1 cellular context compared by ENCODE assay signal in genomic region chr5:69369369-69370121, GRCh38.
TF ChIP-seq lines count a peak whose summit lies in the region.

AK6 (minus strand) TSS chr5:69369520; CDS start chr5:69369490, 30 bp downstream.
RAD17 (plus strand) TSS chr5:69369818; CDS start chr5:69372209, 2,391 bp downstream.
TAF9 (minus strand) TSS chr5:69369520; CDS start chr5:69365737, 3,783 bp downstream.

TF ChIP-seq in HEK293, 187 proteins besides CTCF, POLR2A, EP300 and RAD21 (continued from another document):
- no peak; the same call in 1 of the 2 replicates for TF ChIP-seq ZNF777 (tag by site-specific recombination; IDR thresholded peaks at IDR 0.05; ENCODE audit: borderline replicate concordance)
- TF ChIP-seq REPIN1 (tag by site-specific recombination; IDR thresholded peaks at IDR 0.05; ENCODE audit: low read depth) = 0 out of 2 replicates have a peak, but pooled peaks have one; percentile 13
- no peak for TF ChIP-seq ZNF404 (tag by site-specific recombination; IDR thresholded peaks at IDR 0.05)
- peak; percentile 99 for TF ChIP-seq ZEB2 (tag by site-specific recombination; IDR thresholded peaks at IDR 0.05)
- no peak for TF ChIP-seq ZNF239 (tag by site-specific recombination; IDR thresholded peaks at IDR 0.05)
- 0 out of 2 replicates have a peak, but pooled peaks have one; percentile 43 for TF ChIP-seq ZNF623 (tag by site-specific recombination; IDR thresholded peaks at IDR 0.05)
- TF ChIP-seq ZNF157 (tag by site-specific recombination; IDR thresholded peaks at IDR 0.05) = no peak
- TF ChIP-seq ZFP37 (tag by site-specific recombination; IDR thresholded peaks at IDR 0.05) = no peak
- TF ChIP-seq SP2 (tag by site-specific recombination; IDR thresholded peaks at IDR 0.05) = peak; percentile 90
- TF ChIP-seq ZNF37A (tag by site-specific recombination; IDR thresholded peaks at IDR 0.05) = no peak
- TF ChIP-seq, protein P1, sequence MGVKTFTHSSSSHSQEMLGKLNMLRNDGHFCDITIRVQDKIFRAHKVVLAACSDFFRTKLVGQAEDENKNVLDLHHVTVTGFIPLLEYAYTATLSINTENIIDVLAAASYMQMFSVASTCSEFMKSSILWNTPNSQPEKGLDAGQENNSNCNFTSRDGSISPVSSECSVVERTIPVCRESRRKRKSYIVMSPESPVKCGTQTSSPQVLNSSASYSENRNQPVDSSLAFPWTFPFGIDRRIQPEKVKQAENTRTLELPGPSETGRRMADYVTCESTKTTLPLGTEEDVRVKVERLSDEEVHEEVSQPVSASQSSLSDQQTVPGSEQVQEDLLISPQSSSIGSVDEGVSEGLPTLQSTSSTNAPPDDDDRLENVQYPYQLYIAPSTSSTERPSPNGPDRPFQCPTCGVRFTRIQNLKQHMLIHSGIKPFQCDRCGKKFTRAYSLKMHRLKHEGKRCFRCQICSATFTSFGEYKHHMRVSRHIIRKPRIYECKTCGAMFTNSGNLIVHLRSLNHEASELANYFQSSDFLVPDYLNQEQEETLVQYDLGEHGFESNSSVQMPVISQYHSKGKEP (tag by site-specific recombination; IDR thresholded peaks at IDR 0.05) = no peak; the same call in 1 of the 2 replicates
- TF ChIP-seq ZNF791 (tag by site-specific recombination; IDR thresholded peaks at IDR 0.05) = no peak
- TF ChIP-seq ZNF433 (tag by site-specific recombination; IDR thresholded peaks at IDR 0.05; ENCODE audit: low read depth) = no peak
- TF ChIP-seq ZNF366 (tag by site-specific recombination; conservative IDR thresholded peaks at IDR 0.05) = peak; percentile 11; the same call in 1 of the 2 replicates
- TF ChIP-seq ZNF596 (tag by site-specific recombination; IDR thresholded peaks at IDR 0.05) = no peak
- TF ChIP-seq ZNF571 (tag by site-specific recombination; IDR thresholded peaks at IDR 0.05) = no peak
- peak; percentile 83; the same call in 1 of the 2 replicates for TF ChIP-seq ZNF561 (tag by site-specific recombination; IDR thresholded peaks at IDR 0.05; ENCODE audit: borderline replicate concordance)
- TF ChIP-seq, protein P2, sequence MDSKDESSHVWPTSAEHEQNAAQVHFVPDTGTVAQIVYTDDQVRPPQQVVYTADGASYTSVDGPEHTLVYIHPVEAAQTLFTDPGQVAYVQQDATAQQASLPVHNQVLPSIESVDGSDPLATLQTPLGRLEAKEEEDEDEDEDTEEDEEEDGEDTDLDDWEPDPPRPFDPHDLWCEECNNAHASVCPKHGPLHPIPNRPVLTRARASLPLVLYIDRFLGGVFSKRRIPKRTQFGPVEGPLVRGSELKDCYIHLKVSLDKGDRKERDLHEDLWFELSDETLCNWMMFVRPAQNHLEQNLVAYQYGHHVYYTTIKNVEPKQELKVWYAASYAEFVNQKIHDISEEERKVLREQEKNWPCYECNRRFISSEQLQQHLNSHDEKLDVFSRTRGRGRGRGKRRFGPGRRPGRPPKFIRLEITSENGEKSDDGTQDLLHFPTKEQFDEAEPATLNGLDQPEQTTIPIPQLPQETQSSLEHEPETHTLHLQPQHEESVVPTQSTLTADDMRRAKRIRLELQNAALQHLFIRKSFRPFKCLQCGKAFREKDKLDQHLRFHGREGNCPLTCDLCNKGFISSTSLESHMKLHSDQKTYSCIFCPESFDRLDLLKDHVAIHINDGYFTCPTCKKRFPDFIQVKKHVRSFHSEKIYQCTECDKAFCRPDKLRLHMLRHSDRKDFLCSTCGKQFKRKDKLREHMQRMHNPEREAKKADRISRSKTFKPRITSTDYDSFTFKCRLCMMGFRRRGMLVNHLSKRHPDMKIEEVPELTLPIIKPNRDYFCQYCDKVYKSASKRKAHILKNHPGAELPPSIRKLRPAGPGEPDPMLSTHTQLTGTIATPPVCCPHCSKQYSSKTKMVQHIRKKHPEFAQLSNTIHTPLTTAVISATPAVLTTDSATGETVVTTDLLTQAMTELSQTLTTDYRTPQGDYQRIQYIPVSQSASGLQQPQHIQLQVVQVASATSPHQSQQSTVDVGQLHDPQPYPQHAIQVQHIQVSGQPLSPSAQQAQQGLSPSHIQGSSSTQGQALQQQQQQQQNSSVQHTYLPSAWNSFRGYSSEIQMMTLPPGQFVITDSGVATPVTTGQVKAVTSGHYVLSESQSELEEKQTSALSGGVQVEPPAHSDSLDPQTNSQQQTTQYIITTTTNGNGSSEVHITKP (tag by site-specific recombination; IDR thresholded peaks at IDR 0.05) = peak; percentile 69
- TF ChIP-seq SP3 (tag by site-specific recombination; IDR thresholded peaks at IDR 0.05) = peak; percentile 98
- TF ChIP-seq ZNF529 (tag by site-specific recombination; IDR thresholded peaks at IDR 0.05; ENCODE audit: insufficient replicate concordance) = no peak
- no peak for TF ChIP-seq HIC1 (tag by site-specific recombination; IDR thresholded peaks at IDR 0.05)
- TF ChIP-seq ZBTB20 (tag by site-specific recombination; IDR thresholded peaks at IDR 0.05) = peak; percentile 87
- TF ChIP-seq MZF1 (tag by site-specific recombination; IDR thresholded peaks at IDR 0.05; ENCODE audit: borderline replicate concordance) = 0 out of 2 replicates have a peak, but pooled peaks have one; percentile 20
